Comparison of ENCODE assay signal across 1 cellular context in the genomic region with DNA sequence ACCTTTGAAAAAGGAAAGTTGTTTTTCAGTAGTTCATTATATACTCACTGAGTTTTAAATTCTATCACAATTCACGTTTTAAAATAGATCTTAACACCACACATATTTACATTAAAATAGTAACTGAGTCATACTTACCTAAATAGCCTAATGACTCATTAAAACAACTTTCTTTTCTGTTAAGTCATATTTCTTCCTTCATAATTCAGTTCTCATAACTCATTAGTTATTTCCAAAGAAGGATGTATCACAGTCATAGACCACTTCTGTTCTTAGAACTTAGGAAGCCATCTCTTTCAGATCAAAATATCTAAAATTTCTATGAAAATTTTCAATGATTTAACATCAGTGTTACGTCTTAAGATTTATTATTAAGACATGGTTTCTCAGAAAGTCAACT.
TF ChIP-seq lines count a peak whose summit lies in the region.

No MANE protein-coding gene starts in this region.

TF ChIP-seq in endothelial cell of umbilical vein, 7 proteins besides CTCF, POLR2A, EP300 and RAD21:
- TF ChIP-seq JUN (IDR thresholded peaks at IDR 0.05; ENCODE audit: borderline replicate concordance, insufficient read depth, insufficient read length, low read depth): peak; percentile 83
- no peak for TF ChIP-seq EZH2 (IDR thresholded peaks at IDR 0.05; ENCODE audit: borderline replicate concordance, low read depth, low read length, severe bottlenecking)
